ENCODE assay signal across 1 cellular context in the genomic region with DNA sequence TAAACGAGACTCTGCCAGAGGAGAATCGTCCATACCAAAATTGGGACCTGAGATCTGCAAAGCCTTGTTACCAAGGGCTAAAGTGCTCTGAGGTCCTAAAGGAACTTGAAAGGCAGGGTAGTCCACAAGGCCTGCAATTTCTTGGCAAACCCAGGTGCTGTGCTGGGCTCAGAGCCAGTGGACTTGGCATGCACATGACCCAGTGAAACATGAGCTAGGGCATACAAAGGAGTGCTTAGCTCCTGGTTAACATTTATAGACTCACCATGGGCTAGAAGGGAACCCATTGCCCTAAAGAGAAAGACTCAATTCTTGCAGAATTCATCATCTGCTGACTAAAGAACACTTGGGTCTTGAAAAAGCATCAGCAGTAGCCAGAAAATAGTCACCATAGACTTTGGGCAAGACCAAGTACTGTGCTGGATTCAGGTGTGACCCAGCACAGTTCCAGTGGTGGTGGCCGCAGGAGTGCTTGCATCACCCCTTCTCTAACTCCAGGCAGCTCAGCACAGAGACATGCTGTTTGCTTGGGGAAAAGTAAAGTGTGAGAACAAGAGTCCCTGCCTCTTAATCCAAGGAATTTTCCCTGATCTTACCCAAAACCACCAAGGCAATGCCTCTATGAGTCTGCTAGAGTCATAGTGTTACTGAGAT.
TF ChIP-seq lines count a peak whose summit lies in the region.

No MANE protein-coding gene starts in this region.

TF ChIP-seq in WTC11, 78 proteins besides CTCF, POLR2A, EP300 and RAD21 (continued from another document):
- TF ChIP-seq SMAD4 (CRISPR knock-in tag; IDR thresholded peaks at IDR 0.05) (no peak), EMX1 (CRISPR knock-in tag; IDR thresholded peaks at IDR 0.05) (no peak), IRF2 (CRISPR knock-in tag; IDR thresholded peaks at IDR 0.05; ENCODE audit: borderline replicate concordance, low read depth) (no peak), MXD4 (CRISPR knock-in tag; IDR thresholded peaks at IDR 0.05; ENCODE audit: borderline replicate concordance) (no peak), MYBL2 (CRISPR knock-in tag; IDR thresholded peaks at IDR 0.05) (no peak)
- TF ChIP-seq, protein P1, sequence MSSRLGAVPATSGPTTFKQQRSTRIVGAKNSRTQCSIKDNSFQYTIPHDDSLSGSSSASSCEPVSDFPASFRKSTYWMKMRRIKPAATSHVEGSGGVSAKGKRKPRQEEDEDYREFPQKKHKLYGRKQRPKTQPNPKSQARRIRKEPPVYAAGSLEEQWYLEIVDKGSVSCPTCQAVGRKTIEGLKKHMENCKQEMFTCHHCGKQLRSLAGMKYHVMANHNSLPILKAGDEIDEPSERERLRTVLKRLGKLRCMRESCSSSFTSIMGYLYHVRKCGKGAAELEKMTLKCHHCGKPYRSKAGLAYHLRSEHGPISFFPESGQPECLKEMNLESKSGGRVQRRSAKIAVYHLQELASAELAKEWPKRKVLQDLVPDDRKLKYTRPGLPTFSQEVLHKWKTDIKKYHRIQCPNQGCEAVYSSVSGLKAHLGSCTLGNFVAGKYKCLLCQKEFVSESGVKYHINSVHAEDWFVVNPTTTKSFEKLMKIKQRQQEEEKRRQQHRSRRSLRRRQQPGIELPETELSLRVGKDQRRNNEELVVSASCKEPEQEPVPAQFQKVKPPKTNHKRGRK (CRISPR knock-in tag; IDR thresholded peaks at IDR 0.05; ENCODE audit: borderline replicate concordance), result no peak
- TF ChIP-seq, protein P2, sequence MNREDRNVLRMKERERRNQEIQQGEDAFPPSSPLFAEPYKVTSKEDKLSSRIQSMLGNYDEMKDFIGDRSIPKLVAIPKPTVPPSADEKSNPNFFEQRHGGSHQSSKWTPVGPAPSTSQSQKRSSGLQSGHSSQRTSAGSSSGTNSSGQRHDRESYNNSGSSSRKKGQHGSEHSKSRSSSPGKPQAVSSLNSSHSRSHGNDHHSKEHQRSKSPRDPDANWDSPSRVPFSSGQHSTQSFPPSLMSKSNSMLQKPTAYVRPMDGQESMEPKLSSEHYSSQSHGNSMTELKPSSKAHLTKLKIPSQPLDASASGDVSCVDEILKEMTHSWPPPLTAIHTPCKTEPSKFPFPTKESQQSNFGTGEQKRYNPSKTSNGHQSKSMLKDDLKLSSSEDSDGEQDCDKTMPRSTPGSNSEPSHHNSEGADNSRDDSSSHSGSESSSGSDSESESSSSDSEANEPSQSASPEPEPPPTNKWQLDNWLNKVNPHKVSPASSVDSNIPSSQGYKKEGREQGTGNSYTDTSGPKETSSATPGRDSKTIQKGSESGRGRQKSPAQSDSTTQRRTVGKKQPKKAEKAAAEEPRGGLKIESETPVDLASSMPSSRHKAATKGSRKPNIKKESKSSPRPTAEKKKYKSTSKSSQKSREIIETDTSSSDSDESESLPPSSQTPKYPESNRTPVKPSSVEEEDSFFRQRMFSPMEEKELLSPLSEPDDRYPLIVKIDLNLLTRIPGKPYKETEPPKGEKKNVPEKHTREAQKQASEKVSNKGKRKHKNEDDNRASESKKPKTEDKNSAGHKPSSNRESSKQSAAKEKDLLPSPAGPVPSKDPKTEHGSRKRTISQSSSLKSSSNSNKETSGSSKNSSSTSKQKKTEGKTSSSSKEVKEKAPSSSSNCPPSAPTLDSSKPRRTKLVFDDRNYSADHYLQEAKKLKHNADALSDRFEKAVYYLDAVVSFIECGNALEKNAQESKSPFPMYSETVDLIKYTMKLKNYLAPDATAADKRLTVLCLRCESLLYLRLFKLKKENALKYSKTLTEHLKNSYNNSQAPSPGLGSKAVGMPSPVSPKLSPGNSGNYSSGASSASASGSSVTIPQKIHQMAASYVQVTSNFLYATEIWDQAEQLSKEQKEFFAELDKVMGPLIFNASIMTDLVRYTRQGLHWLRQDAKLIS (CRISPR knock-in tag; IDR thresholded peaks at IDR 0.05; ENCODE audit: borderline replicate concordance), result no peak
